ENCODE assay signal across 8 cellular contexts in genomic region chr17:79840204-79840988, GRCh38. TPM values are rescaled to one million over a fixed set of nuclear protein-coding genes. Genes with fewer than 3 reads are reported as not detected.
DNase-seq lines count a peak whose midpoint lies in the region; ATAC-seq, FAIRE-seq and TF ChIP-seq lines count a peak whose summit lies in the region.

No MANE protein-coding gene starts in this region.

- no peak for TF ChIP-seq POLR2A in H1 (IDR thresholded peaks at IDR 0.05; ENCODE audit: control extremely low read depth in 1 of 2, low read depth in 2 of 2, low read length in 2 of 2)

- H3K4ac ChIP-seq in H1 (replicated peaks; ENCODE audit: insufficient read length, low read depth, low read length) = no peak overlapping the region

- no peak overlapping the region for H3K14ac ChIP-seq in H1 (ENCODE audit: insufficient read length)

- peak overlapping the region in 3 of 6 donors; percentile 56 to 91 (median 75) for H3K27ac Mint-ChIP-seq in naive B cell

- no peak for TF ChIP-seq EP300 in H1 (IDR thresholded peaks at IDR 0.05; ENCODE audit: borderline replicate concordance in 1 of 2, low read depth in 2 of 2, low read length in 2 of 2)

- H3K27me3 ChIP-seq in SU-DHL-6 (ENCODE audit: low read length) = no peaks in the 10 kb centered on the region
- peaks cover 62 to 85% (median 82%) of the 10 kb centered on the region in 4 experiments for H3K27me3 ChIP-seq in H1 (replicated peaks in 1 of 4; ENCODE audit: control insufficient read depth in 3 of 4, extremely low read depth in 1 of 4, insufficient read depth in 3 of 4, low read length in 3 of 4)

- H3K27ac ChIP-seq in SU-DHL-6 (ENCODE audit: low read depth, low read length) (no peak overlapping the region), H1 (ENCODE audit: low read depth, low read length) (no peak overlapping the region)

- peaks cover 14% of the 10 kb centered on the region for H3F3A ChIP-seq in SU-DHL-6 (ENCODE audit: insufficient read depth)

- no peak overlapping the region for H3K23ac ChIP-seq in H1 (ENCODE audit: insufficient read length)

- H2AFZ ChIP-seq in SU-DHL-6 (ENCODE audit: low read depth, low read length, severe bottlenecking) (no peak overlapping the region), H1 (ENCODE audit: low read length) (no peak overlapping the region; the same call in 1 of the 2 replicates)

- no peaks in the 10 kb centered on the region for H3K36me3 Mint-ChIP-seq in naive B cell

- peaks cover 3 to 48% (median 35%) of the 10 kb centered on the region in 4 experiments for H3K4me1 ChIP-seq in H1 (replicated peaks in 1 of 4; ENCODE audit: control insufficient read depth in 3 of 4, insufficient read depth in 4 of 4, low read length in 3 of 4)

- peak overlapping the region; percentile 57 to 97 (median 70) for H3K4me3 Mint-ChIP-seq in naive B cell

- no peak overlapping the region for H4K5ac ChIP-seq in H1 (ENCODE audit: insufficient read length, low read depth, low read length)

- DNase-seq in NCI-H1417 (lab: John Stamatoyannopoulos, UW) = peak; percentile 11 to 67 (median 50)
- no peak for DNase-seq in NCI-H1417 treated with DMSO at 0.1 percent for 48 hours (lab: John Stamatoyannopoulos, UW)
- peak in 1 of 2 experiments; percentile 67 for DNase-seq in H1 (ENCODE audit: low read depth in 1 of 2, low spot score in 2 of 2)
- peak; percentile 20 for DNase-seq in naive B cell
- no peak for DNase-seq in H4 (ENCODE audit: low spot score)
- no peak for DNase-seq in middle frontal gyrus (ENCODE audit: extremely low spot score, low spot score)

- H3K4me3 ChIP-seq in SU-DHL-6 (ENCODE audit: insufficient read depth, low read length, poor library complexity, severe bottlenecking) = no peak overlapping the region
- H3K4me3 ChIP-seq in H1 (ENCODE audit: extremely low read depth in 1 of 4, insufficient read depth in 2 of 4, low read depth in 3 of 4, low read length in 4 of 4) = peak overlapping the region in 2 of 4 experiments; percentile 26 to 57; a peak in 3 of 8 replicates

- H3K79me2 ChIP-seq in SU-DHL-6 (ENCODE audit: insufficient read depth, low read length) (peaks cover 23% of the 10 kb centered on the region), H1 (ENCODE audit: control insufficient read depth in 1 of 2, insufficient read depth in 2 of 2, low read length in 2 of 2) (no peaks in the 10 kb centered on the region)

- H3K9me3 ChIP-seq in SU-DHL-6 (ENCODE audit: insufficient read depth, low read length) (no peaks in the 10 kb centered on the region), H1 (ENCODE audit: insufficient read depth in 2 of 2, low read depth in 1 of 2, low read length in 1 of 2) (peaks cover 0 to 8% of the 10 kb centered on the region in 2 experiments; a peak in 2 of 4 replicates)

- peak overlapping the region; percentile 53; the same call in 1 of the 2 replicates for H2BK15ac ChIP-seq in H1 (ENCODE audit: low read length)

- H4K8ac ChIP-seq in H1 (ENCODE audit: extremely low read depth, insufficient read depth, low read length) = peak overlapping the region; percentile 65

- no peak for TF ChIP-seq CTCF in SU-DHL-6 (IDR thresholded peaks at IDR 0.05; ENCODE audit: insufficient read depth, low read length, poor library complexity, severe bottlenecking)
- TF ChIP-seq CTCF in H1 (IDR thresholded peaks at IDR 0.05; ENCODE audit: control extremely low read depth in 1 of 3, insufficient read depth in 1 of 3, low read depth in 1 of 3, low read length in 3 of 3) = peak; percentile 45 to 64 (median 61)

- H3K36me3 ChIP-seq in SU-DHL-6 (ENCODE audit: low read length) = no peaks in the 10 kb centered on the region
- peaks cover 0 to 16% (median 0%) of the 10 kb centered on the region in 4 experiments; a peak in 1 of 8 replicates for H3K36me3 ChIP-seq in H1 (ENCODE audit: control insufficient read depth in 2 of 4, insufficient read depth in 4 of 4, low read length in 3 of 4)

- H2BK120ac ChIP-seq in H1 (replicated peaks; ENCODE audit: low read depth, low read length) = no peak overlapping the region

- H3K4me2 ChIP-seq in SU-DHL-6 (ENCODE audit: low read depth, low read length, poor library complexity, severe bottlenecking) = peak overlapping the region; percentile 62
- H3K4me2 ChIP-seq in H1 (ENCODE audit: insufficient read depth in 1 of 2, low read depth in 2 of 2, low read length in 2 of 2) = peak overlapping the region; percentile 62 to 77

- no peak overlapping the region; the same call in 1 of the 2 replicates for H3K18ac ChIP-seq in H1 (ENCODE audit: extremely low read depth, low read length)

- H3K9me2 ChIP-seq in SU-DHL-6 (replicated peaks; ENCODE audit: insufficient read depth, low read length) = no peaks in the 10 kb centered on the region

- H2BK5ac ChIP-seq in H1 (ENCODE audit: low read depth, low read length) = no peak overlapping the region

- no peak overlapping the region for H2AK5ac ChIP-seq in H1 (ENCODE audit: low read depth, low read length)

- peak in 1 of 2 experiments; percentile 34; a peak in 1 of 4 replicates for TF ChIP-seq RAD21 in H1 (IDR thresholded peaks at IDR 0.05 in 1 of 2, conservative IDR thresholded peaks at IDR 0.05 in 1 of 2; ENCODE audit: low read depth in 2 of 2, low read length in 2 of 2)

- H2BK20ac ChIP-seq in H1 (ENCODE audit: low read length) = no peak overlapping the region

- no peak overlapping the region for H3K56ac ChIP-seq in H1 (replicated peaks; ENCODE audit: insufficient read length, low read depth, low read length)

- H3K79me1 ChIP-seq in H1 (ENCODE audit: low read depth, low read length) = no peaks in the 10 kb centered on the region

- peaks cover 23 to 72% (median 44%) of the 10 kb centered on the region in 3 donors for H3K4me1 Mint-ChIP-seq in naive B cell

- H3K27me3 Mint-ChIP-seq in naive B cell = peaks cover 15 to 38% (median 19%) of the 10 kb centered on the region in 3 donors

- H3K9me3 Mint-ChIP-seq in naive B cell = peaks cover 0 to 2% (median 0%) of the 10 kb centered on the region in 7 donors

- 12% methylated on average over 52 of the region's 78 CpGs; no CpG with 5 or more reads in 1 of the 2 experiments for WGBS in H1 (ENCODE audit: extremely low coverage in 1 of 2, insufficient coverage in 1 of 2, insufficient read length in 1 of 2, insufficient replicate concordance in 2 of 2, low coverage in 1 of 2, low lambda C conversion rate in 2 of 2, missing lambda C conversion rate in 1 of 2), 2 experiments

- peaks cover 12% of the 10 kb centered on the region; the same call in 1 of the 2 replicates for H4K20me1 ChIP-seq in SU-DHL-6 (ENCODE audit: low read depth, low read length)
- H4K20me1 ChIP-seq in H1 (replicated peaks in 1 of 2; ENCODE audit: control insufficient read depth in 1 of 2, insufficient read depth in 2 of 2, low read length in 2 of 2) = peaks cover 9 to 13% of the 10 kb centered on the region in 2 experiments

- no peak overlapping the region for H4K91ac ChIP-seq in H1 (replicated peaks; ENCODE audit: insufficient read length, low read length)

- H2BK12ac ChIP-seq in H1 (ENCODE audit: low read depth, low read length) = peak overlapping the region; percentile 88; the same call in 1 of the 2 replicates

- peaks cover 19% of the 10 kb centered on the region; the same call in 1 of the 2 replicates for H3K23me2 ChIP-seq in H1 (ENCODE audit: low read depth, low read length)

- ATAC-seq in naive B cell (ENCODE audit: low read depth in 2 of 2) = no peak
- no peak for ATAC-seq in HG02840 (IDR thresholded peaks at IDR 0.05; ENCODE audit: low FRiP score, unreplicated experiment)

- POLR2A ChIA-PET in H1 (lab: Charles Lee; ENCODE audit: partially characterized antibody) = interaction anchor here (0.7 to 7.6 kb wide), 16 partner anchors 8 to 1152 kb away, joined by 3 to 111 read pairs (median 6); partner anchors contain the start of genes CBX8 and CHMP6

- no peak for FAIRE-seq in H1 (lab: Jason Lieb, UNC)

- no peak overlapping the region for H3K9ac ChIP-seq in SU-DHL-6 (ENCODE audit: low read length)
- no peak overlapping the region for H3K9ac ChIP-seq in H1 (replicated peaks in 1 of 4; ENCODE audit: extremely low read depth in 1 of 4, low read depth in 3 of 4, low read length in 3 of 4)

- CTCF ChIA-PET in H1 (lab: Charles Lee; ENCODE audit: partially characterized antibody) = interaction anchor here (0.6 to 11.6 kb wide), 26 partner anchors 8 to 350 kb away, joined by 3 to 181 read pairs (median 6); partner anchors contain the start of gene CBX2

TF ChIP-seq in H1, 55 proteins besides CTCF, POLR2A, EP300 and RAD21 (continues in another document):
- TF ChIP-seq SIN3A (conservative IDR thresholded peaks at IDR 0.05 in 1 of 2, IDR thresholded peaks at IDR 0.05 in 1 of 2; ENCODE audit: low read depth in 1 of 2, low read length in 2 of 2) (no peak), BCL11A (IDR thresholded peaks at IDR 0.05; ENCODE audit: low read depth in 2 of 2, low read length in 2 of 2) (no peak), GABPA (IDR thresholded peaks at IDR 0.05; ENCODE audit: borderline replicate concordance, insufficient read depth, low read length) (0 out of 2 replicates have a peak, but pooled peaks have one; percentile 21), ZNF274 (IDR thresholded peaks at IDR 0.05; ENCODE audit: borderline replicate concordance, extremely low read depth, low read length) (no peak)

RNA-seq across cellular contexts. Expression of gene CBX4, which starts 1.2 kb away (rescaled TPM):
- total RNA-seq in H1 (2021; fragmentation: NEBNext Ultra II Directional; extraction: Animal tissue kit (Norgen Biotek cat#: 25700)) = 3.2 and 4.0 TPM in 2 replicates
- polyA plus RNA-seq in H1 (2011; rRNA removed) (1.8 and 3.6 TPM in 2 replicates), naive B cell (ENCODE audit: low read depth in 6 of 6) (10 to 100 TPM in 2 of 6 donors, 1 to 10 TPM in 4; 3.3 to 17.1 (median 9.6) TPM)
- polyA plus RNA-seq in H1 (2011; cell fraction: cytosol; rRNA removed) = 3.5 TPM
- 5.3 TPM for polyA plus RNA-seq in H1 (2011; cell fraction: nucleus; rRNA removed)
- 0.79 to 2.9 TPM (median 2.4 TPM) in 4 replicates for polyA plus RNA-seq in H1 (2012, experiment 1 of 2)
- 1.8 TPM for polyA plus RNA-seq in H1 (2012, experiment 2 of 2)
- 2.0 TPM for polyA plus RNA-seq in H1 (2013, experiment 1 of 2)
- 1.9 TPM for polyA plus RNA-seq in H1 (2013, experiment 2 of 2)
- 1.9 and 3.6 TPM in 2 replicates for polyA minus RNA-seq in H1 (2011; rRNA and poly(A)+ RNA removed)
- polyA minus RNA-seq in H1 (2011; cell fraction: cytosol; rRNA and poly(A)+ RNA removed) = 13.8 TPM
- polyA minus RNA-seq in H1 (2011; cell fraction: nucleus; rRNA and poly(A)+ RNA removed) = 6.5 TPM
- total RNA-seq in H4 (2014; rRNA removed; shearing (Covaris generic)) = 16.0 and 18.7 TPM in 2 replicates

RNA-seq across cellular contexts. Expression of gene CBX8, which starts 43.5 kb away (rescaled TPM):
- 1.5 and 2.1 TPM in 2 replicates for total RNA-seq in H1 (2021; fragmentation: NEBNext Ultra II Directional; extraction: Animal tissue kit (Norgen Biotek cat#: 25700))
- 0.09 and 0.31 TPM in 2 replicates for polyA plus RNA-seq in H1 (2011; rRNA removed)
- 0.28 TPM for polyA plus RNA-seq in H1 (2011; cell fraction: cytosol; rRNA removed)
- polyA plus RNA-seq in H1 (2011; cell fraction: nucleus; rRNA removed) = 0.33 TPM
- 0.50 to 1.6 TPM (median 1.2 TPM) in 4 replicates for polyA plus RNA-seq in H1 (2012, experiment 1 of 2)
- polyA plus RNA-seq in H1 (2012, experiment 2 of 2) = 1.0 TPM
- 0.30 TPM for polyA plus RNA-seq in H1 (2013, experiment 1 of 2)
- 0.55 TPM for polyA plus RNA-seq in H1 (2013, experiment 2 of 2)
- 0.13 TPM in 1 of 2 replicates, not detected in the other for polyA minus RNA-seq in H1 (2011; rRNA and poly(A)+ RNA removed)
- 0.29 TPM for polyA minus RNA-seq in H1 (2011; cell fraction: cytosol; rRNA and poly(A)+ RNA removed)
- polyA minus RNA-seq in H1 (2011; cell fraction: nucleus; rRNA and poly(A)+ RNA removed) = 0.30 TPM
- 1 to 10 TPM in 1 of 6 donors, under 1 TPM in 4, not detected in 1; 0.16 to 1.3 (median 0.58) TPM for polyA plus RNA-seq in naive B cell (ENCODE audit: low read depth in 6 of 6)
- total RNA-seq in H4 (2014; rRNA removed; shearing (Covaris generic)) = 7.0 and 14.6 TPM in 2 replicates

Comparison
In these comparisons a context has a peak if more than half of its experiments do, and no peak if none do; other contexts are left out.
1. DNase-seq: peak in NCI-H1417 (3 of 3) and naive B cell (single experiment); none in NCI-H1417 treated with DMSO at 0.1 percent for 48 hours (single experiment), H4 (single experiment) and middle frontal gyrus (single experiment).